In the genomic region with DNA sequence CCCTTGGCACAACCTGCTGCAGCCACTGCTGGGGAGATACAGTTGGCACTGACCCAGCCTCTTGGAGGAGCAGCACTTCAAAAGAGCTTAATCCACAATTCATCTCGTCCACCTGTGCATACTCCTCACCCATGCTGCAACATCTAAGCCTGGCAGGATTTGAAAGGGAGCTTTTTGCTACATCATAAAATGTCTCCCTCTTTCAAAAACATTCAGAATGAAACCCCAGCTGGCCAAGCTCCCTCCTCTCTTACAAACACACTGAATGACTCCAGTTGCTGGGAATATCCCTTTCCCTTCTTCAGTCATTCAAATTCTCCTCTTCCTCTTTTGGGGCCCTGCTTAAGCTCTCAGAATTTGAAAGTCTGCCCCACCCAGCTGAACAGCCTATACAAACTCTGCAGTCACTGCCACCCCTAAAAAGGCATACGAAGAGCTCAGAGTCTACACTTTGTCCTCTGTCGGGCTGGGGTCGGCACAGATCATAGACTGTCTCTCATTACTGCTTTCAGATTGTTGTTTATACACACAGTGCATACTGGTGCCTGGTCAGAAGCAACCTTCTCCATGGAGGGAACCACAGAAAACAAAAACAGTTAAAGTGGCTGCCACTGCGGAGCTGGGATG, we compare ENCODE assay signal across 9 cellular contexts. TPM values are rescaled to one million over a fixed set of nuclear protein-coding genes. Genes with fewer than 3 reads are reported as not detected.
DNase-seq lines count a peak whose midpoint lies in the region; ATAC-seq and TF ChIP-seq lines count a peak whose summit lies in the region.
"Had no signal": no experiment of that assay in that cellular context is flagged by ENCODE, and none has a peak within 500 bp of the region (broad histone marks: within the 10 kb centered on the region; RNA-seq: fewer than 3 reads in every experiment).

No MANE protein-coding gene starts in this region.

- peaks cover 17% of the 10 kb centered on the region for H3K4me1 Mint-ChIP-seq in activated CD8-positive, alpha-beta T cell treated with anti-CD3 and anti-CD28 coated beads, Interleukin-2, amount 10 ng/mL, durations not matched to agents 7 days and 5 days (ENCODE audit: low read depth)
- peaks cover 29% of the 10 kb centered on the region for H3K4me1 Mint-ChIP-seq in nephron

- no peaks in the 10 kb centered on the region for H3K9me3 ChIP-seq in colonic mucosa

- no peak overlapping the region for H3K4me3 Mint-ChIP-seq in activated CD8-positive, alpha-beta T cell treated with anti-CD3 and anti-CD28 coated beads, Interleukin-2, amount 10 ng/mL, durations not matched to agents 7 days and 5 days
- H3K4me3 Mint-ChIP-seq in nephron = no peak overlapping the region
- H3K4me3 Mint-ChIP-seq: naive thymus-derived CD8-positive, alpha-beta T cell had no signal

- H3K36me3 ChIP-seq in colonic mucosa = peaks cover 13% of the 10 kb centered on the region

- H3K27me3 Mint-ChIP-seq in activated CD8-positive, alpha-beta T cell treated with anti-CD3 and anti-CD28 coated beads, Interleukin-2, amount 10 ng/mL, durations not matched to agents 7 days and 5 days (ENCODE audit: low read depth) = no peaks in the 10 kb centered on the region
- H3K27me3 Mint-ChIP-seq in nephron (ENCODE audit: low read depth) = no peaks in the 10 kb centered on the region
- H3K27me3 Mint-ChIP-seq: naive thymus-derived CD8-positive, alpha-beta T cell had no signal

- TF ChIP-seq CTCF in nephron (IDR thresholded peaks at IDR 0.05; ENCODE audit: unreplicated experiment in 3 of 3) = no peak
- TF ChIP-seq CTCF in colonic mucosa (IDR thresholded peaks at IDR 0.05) = no peak

- H3K27ac ChIP-seq in colonic mucosa = no peak overlapping the region

- no peak overlapping the region for H3K9ac ChIP-seq in colonic mucosa (ENCODE audit: low read depth in 2 of 2, low read length in 2 of 2)

- no peak overlapping the region for H3K4me3 ChIP-seq in colonic mucosa

- H3K4me1 ChIP-seq in colonic mucosa = no peaks in the 10 kb centered on the region

- intact Hi-C loops in colonic mucosa (cut with DNase I) = no loop called here

- peaks cover 56% of the 10 kb centered on the region for H3K36me3 Mint-ChIP-seq in activated CD8-positive, alpha-beta T cell treated with anti-CD3 and anti-CD28 coated beads, Interleukin-2, amount 10 ng/mL, durations not matched to agents 7 days and 5 days (ENCODE audit: low read depth)
- peaks cover 52% of the 10 kb centered on the region for H3K36me3 Mint-ChIP-seq in nephron (ENCODE audit: low read depth)

- H3K27ac Mint-ChIP-seq in activated CD8-positive, alpha-beta T cell treated with anti-CD3 and anti-CD28 coated beads, Interleukin-2, amount 10 ng/mL, durations not matched to agents 7 days and 5 days = peak overlapping the region; percentile 14
- peak overlapping the region; percentile 47 to 76 (median 70) for H3K27ac Mint-ChIP-seq in nephron

- no peaks in the 10 kb centered on the region for H3K27me3 ChIP-seq in colonic mucosa

- peak; percentile 55 for ATAC-seq in HG02840 (IDR thresholded peaks at IDR 0.05; ENCODE audit: low FRiP score, unreplicated experiment)
- ATAC-seq in activated CD8-positive, alpha-beta T cell treated with anti-CD3 and anti-CD28 coated beads, Interleukin-2, amount 10 ng/mL, durations not matched to agents 7 days and 5 days = no peak
- ATAC-seq: naive thymus-derived CD8-positive, alpha-beta T cell had no signal

- DNase-seq in NCI-H2171 treated with DMSO at 0.1 percent for 48 hours (lab: John Stamatoyannopoulos, UW) (peak; percentile 38), NCI-H2171 (lab: John Stamatoyannopoulos, UW) (no peak), NCI-H1694 treated with DMSO at 0.1 percent for 48 hours (lab: John Stamatoyannopoulos, UW) (no peak), colonic mucosa (no peak)
- no peak for DNase-seq in activated CD8-positive, alpha-beta T cell treated with anti-CD3 and anti-CD28 coated beads, Interleukin-2, amount 10 ng/mL, durations not matched to agents 7 days and 5 days
- no peak for DNase-seq in effector CD4-positive, alpha-beta T cell
- DNase-seq: naive thymus-derived CD8-positive, alpha-beta T cell had no signal

- no peaks in the 10 kb centered on the region for H3K9me3 Mint-ChIP-seq in activated CD8-positive, alpha-beta T cell treated with anti-CD3 and anti-CD28 coated beads, Interleukin-2, amount 10 ng/mL, durations not matched to agents 7 days and 5 days (ENCODE audit: insufficient read depth)
- H3K9me3 Mint-ChIP-seq in nephron = no peaks in the 10 kb centered on the region
- H3K9me3 Mint-ChIP-seq: naive thymus-derived CD8-positive, alpha-beta T cell had no signal

- POLR2A ChIA-PET in activated CD8-positive, alpha-beta T cell treated with anti-CD3 and anti-CD28 coated beads, Interleukin-2, amount 10 ng/mL, durations not matched to agents 7 days and 5 days (lab: Charles Lee) = no interaction called here

- CTCF ChIA-PET in activated CD8-positive, alpha-beta T cell treated with anti-CD3 and anti-CD28 coated beads, Interleukin-2, amount 10 ng/mL, durations not matched to agents 7 days and 5 days (lab: Charles Lee) = interaction anchor here (0.6 to 5.7 kb wide), 4 partner anchors 20 to 318 kb away, joined by 3 to 56 read pairs (median 4); no protein-coding TSS in a partner anchor

RNA-seq across cellular contexts. Expression of gene C5orf15, which starts 8.8 kb away (rescaled TPM):
- 10 to 100 TPM; 19.2 to 21.3 TPM for total RNA-seq in activated CD8-positive, alpha-beta T cell treated with anti-CD3 and anti-CD28 coated beads, Interleukin-2, amount 10 ng/mL, durations not matched to agents 7 days and 5 days
- total RNA-seq in colonic mucosa = 10 to 100 TPM; 21.1 to 31.9 TPM

RNA-seq across cellular contexts. Expression of gene VDAC1, which starts 27.5 kb away (rescaled TPM):
- total RNA-seq in activated CD8-positive, alpha-beta T cell treated with anti-CD3 and anti-CD28 coated beads, Interleukin-2, amount 10 ng/mL, durations not matched to agents 7 days and 5 days = 100 to 1,000 TPM; 250 to 259 TPM
- 100 to 1,000 TPM; 297 to 306 TPM for total RNA-seq in colonic mucosa
